In genomic region chr2:56718413-56718812, GRCh38 we compare ENCODE assay signal across 6 cellular contexts.
"Had no signal": no experiment of that assay in that cellular context is flagged by ENCODE, and none has a peak within 500 bp of the region (broad histone marks: within the 10 kb centered on the region; RNA-seq: fewer than 3 reads in every experiment).

No MANE protein-coding gene starts in this region.

- H3K36me3 ChIP-seq: HAP-1 had no signal

- H3K4me3 ChIP-seq: GM23248, HAP-1 had no signal

- DNase-seq: GM23248, GOT3, H7, IMR-90 had no signal

- ATAC-seq: HCT116 had no signal

- H3K27ac ChIP-seq: GM23248 had no signal
